26 cellular contexts compared by ENCODE assay signal in genomic region chr7:71255537-71256178, GRCh38.
"Had no signal": no experiment of that assay in that cellular context is flagged by ENCODE, and none has a peak within 500 bp of the region (broad histone marks: within the 10 kb centered on the region; RNA-seq: fewer than 3 reads in every experiment).

No MANE protein-coding gene starts in this region.

- H3K27me3 ChIP-seq: adrenal gland, body of pancreas, breast epithelium, Peyer's patch, SJSA1 had no signal

- H3K4me3 ChIP-seq: adrenal gland, body of pancreas, breast epithelium, Peyer's patch, SJSA1 had no signal

- H3K4me2 ChIP-seq: SK-N-SH had no signal

- H3K9ac ChIP-seq: SK-N-SH had no signal

- DNase-seq: activated CD4-positive, alpha-beta memory T cell treated with anti-CD3 and anti-CD28 coated beads for 36 hours; activated CD4-positive, alpha-beta T cell treated with anti-CD3 and anti-CD28 coated beads for 36 hours; activated CD4-positive, alpha-beta T cell treated with anti-CD3 and anti-CD28 coated beads, Interleukin-2, amount 50 U/mL, for 1 hour; activated CD8-positive, alpha-beta memory T cell treated with anti-CD3 and anti-CD28 coated beads, Interleukin-2, amount 50 U/mL, for 4 hours; activated gamma-delta T cell treated with Interleukin-2 at 50 U/mL for 16 hours; activated naive CD4-positive, alpha-beta T cell treated with anti-CD3 and anti-CD28 coated beads for 36 hours; activated T-cell treated with anti-CD3 and anti-CD28 coated beads for 4 hours; activated T-cell treated with anti-CD3 and anti-CD28 coated beads, Interleukin-2, amount 50 U/mL, for 4 hours; adrenal gland; body of pancreas; NCI-H1105; NCI-H1417 treated with DMSO at 0.1 percent for 48 hours; NCI-H2029; NCI-H345; NCI-H524 treated with DMSO at 0.1 percent for 48 hours; PC-3; Peyer's patch; RPMI8226; SHP77 treated with DMSO at 0.1 percent for 48 hours; SK-N-SH had no signal

- H3K4me1 ChIP-seq: adrenal gland, body of pancreas, breast epithelium, Peyer's patch, SJSA1 had no signal

- FAIRE-seq: astrocyte, TTC549 had no signal

- H3K9me3 ChIP-seq: adrenal gland, body of pancreas, breast epithelium, Peyer's patch, SK-N-SH had no signal

- H3K27ac ChIP-seq: adrenal gland, body of pancreas, breast epithelium, Peyer's patch, SJSA1 had no signal

- ATAC-seq: activated CD4-positive, alpha-beta T cell treated with anti-CD3 and anti-CD28 coated beads for 36 hours; activated CD4-positive, CD25-positive, alpha-beta regulatory T cell treated with anti-CD3 and anti-CD28 coated beads, Interleukin-2, amount 50 U/mL, for 24 hours; activated naive CD4-positive, alpha-beta T cell treated with anti-CD3 and anti-CD28 coated beads, Interleukin-2, amount 50 U/mL, for 72 hours; activated T-cell treated with anti-CD3 and anti-CD28 coated beads, Interleukin-2, amount 50 U/mL, for 4 hours; body of pancreas; PC-3 had no signal

- H3K36me3 ChIP-seq: adrenal gland, breast epithelium, Peyer's patch, SJSA1 had no signal
